Comparison of ENCODE assay signal across 16 cellular contexts in genomic region chrX:71989768-71990167, GRCh38.
A peak's percentile ranks its signal among the peaks of the same experiment; 100 is the strongest.
DNase-seq lines count a peak whose midpoint lies in the region; ATAC-seq and TF ChIP-seq lines count a peak whose summit lies in the region.
"Had no signal": no experiment of that assay in that cellular context is flagged by ENCODE, and none has a peak within 500 bp of the region (broad histone marks: within the 10 kb centered on the region; RNA-seq: fewer than 3 reads in every experiment).

No MANE protein-coding gene starts in this region.

- H3K4me1 ChIP-seq in foreskin keratinocyte, result no peaks in the 10 kb centered on the region
- H3K4me1 ChIP-seq: colonic mucosa had no signal

- no peak for TF ChIP-seq CTCF in foreskin keratinocyte (conservative IDR thresholded peaks at IDR 0.05)

- DNase-seq in EL, result peak; percentile 25
- DNase-seq in SK-MEL-5 (ENCODE audit: low read depth, low spot score), result peak; percentile 42
- peak; percentile 58 to 88 for DNase-seq in foreskin keratinocyte
- peak; percentile 84 for DNase-seq in renal cortical epithelial cell (ENCODE audit: low read depth)
- DNase-seq in HEK293T (ENCODE audit: extremely low spot score), result no peak
- no peak for DNase-seq in occipital lobe (lab: John Stamatoyannopoulos, UW)
- DNase-seq: activated naive CD8-positive, alpha-beta T cell treated with anti-CD3 and anti-CD28 coated beads, Interleukin-2, amount 10 ng/mL, durations not matched to agents 7 days and 5 days; CD4-positive, alpha-beta T cell; colonic mucosa; esophagus squamous epithelium; GDM1; HFFc6; islet precursor cell; stimulated activated CD4-positive, alpha-beta T cell treated with anti-CD3 and anti-CD28 coated beads, Interleukin-4, amount 100 ng/mL, for 4 hours had no signal

- ATAC-seq in foreskin keratinocyte (peak; percentile 86), HG03280 (IDR thresholded peaks at IDR 0.05; ENCODE audit: unreplicated experiment) (no peak)
- ATAC-seq: stimulated activated memory B cell treated with anti-CD40 and anti-IgM and Interleukin-4, amounts not matched to agents 10 μg/mL and 1 μg/mL and 100 μg/mL, for 72 hours had no signal

- H3K27me3 ChIP-seq in foreskin keratinocyte, result no peaks in the 10 kb centered on the region
- H3K27me3 ChIP-seq: colonic mucosa, esophagus squamous epithelium had no signal

- CTCF ChIA-PET in HEK293T (lab: Yijun Ruan, JAX), result no interaction called here

- POLR2A ChIA-PET in HEK293T (lab: Yijun Ruan, JAX), result no interaction called here

- H3K27ac ChIP-seq in foreskin keratinocyte, result peak overlapping the region; percentile 27
- H3K27ac ChIP-seq: colonic mucosa, esophagus squamous epithelium had no signal

- in situ Hi-C loops in SK-MEL-5 (cut with HindIII; ENCODE audit: low pct_unique_long_range_greater_than_20kb, low sequenced_read_pairs), result no loop called here

TF ChIP-seq in HEK293T, 16 proteins besides CTCF, POLR2A, EP300 and RAD21:
- no peak for TF ChIP-seq TARDBP (IDR thresholded peaks at IDR 0.05)
TF ChIP-seq in HEK293T: peak in this region for 0.

Comparison
In these comparisons a context has a peak if more than half of its experiments do, and no peak if none do; other contexts are left out.
1. DNase-seq: peak in EL (single experiment), SK-MEL-5 (single experiment), foreskin keratinocyte (2 of 2) and renal cortical epithelial cell (single experiment); none in HEK293T (single experiment) and occipital lobe (single experiment).